Comparison of ENCODE assay signal across 25 cellular contexts in the genomic region with DNA sequence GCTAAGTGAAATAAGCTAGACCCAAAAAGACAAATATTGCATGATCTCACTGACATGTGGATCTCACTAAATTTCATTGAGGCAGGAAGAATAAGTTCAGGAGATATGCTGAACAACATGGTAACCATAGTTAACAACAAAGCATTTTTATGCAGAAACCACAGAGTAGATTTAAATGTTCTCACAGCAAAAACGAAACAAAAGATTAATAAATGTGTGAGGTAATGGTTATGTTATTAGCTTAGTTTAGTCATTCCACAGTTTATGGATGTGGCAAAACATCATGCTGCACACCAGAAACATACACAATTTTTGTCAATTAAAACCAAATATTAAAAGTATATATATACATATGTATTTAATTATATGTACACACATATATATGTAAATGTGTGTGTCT.
DNase-seq lines count a peak whose midpoint lies in the region; ATAC-seq, FAIRE-seq and TF ChIP-seq lines count a peak whose summit lies in the region.
"Had no signal": no experiment of that assay in that cellular context is flagged by ENCODE, and none has a peak within 500 bp of the region (broad histone marks: within the 10 kb centered on the region; RNA-seq: fewer than 3 reads in every experiment).

No MANE protein-coding gene starts in this region.

- H2AFZ ChIP-seq in GM12878 (ENCODE audit: control insufficient read depth, low read depth, low read length) (no peak overlapping the region), PC-3 (ENCODE audit: low read length) (no peak overlapping the region)

- H3K4me3 ChIP-seq in GM12878 (no peak overlapping the region), PC-3 (ENCODE audit: low read length) (no peak overlapping the region)
- H3K4me3 ChIP-seq: A549; BLaER1 treated with 17β-estradiol and CSF1 and Interleukin-3, amounts not matched to agents 10 nM and 100 nM had no signal

- H3K9me3 ChIP-seq in GM12878 (replicated peaks; ENCODE audit: control insufficient read depth, insufficient read depth, low read length) = no peaks in the 10 kb centered on the region
- no peaks in the 10 kb centered on the region for H3K9me3 ChIP-seq in PC-3 (ENCODE audit: low read length)
- H3K9me3 ChIP-seq: A549, Caco-2 had no signal

- H3K27ac Mint-ChIP-seq in natural killer cell = peak overlapping the region; percentile 43 to 64
- H3K27ac Mint-ChIP-seq in WTC11 = no peak overlapping the region
- H3K27ac Mint-ChIP-seq: B cell; CD4-positive, alpha-beta T cell; CD8-positive, alpha-beta T cell had no signal

- H3K27me3 Mint-ChIP-seq in natural killer cell (ENCODE audit: low read depth in 2 of 2) (no peaks in the 10 kb centered on the region), WTC11 (ENCODE audit: low read depth) (no peaks in the 10 kb centered on the region)
- H3K27me3 Mint-ChIP-seq: B cell; CD4-positive, alpha-beta T cell had no signal

- no peak for TF ChIP-seq EP300 in GM12878 (IDR thresholded peaks at IDR 0.05; ENCODE audit: borderline replicate concordance in 1 of 2, control insufficient read depth in 1 of 2, low read depth in 2 of 2, low read length in 2 of 2)

- CTCF ChIA-PET in GM12878 (lab: Yijun Ruan, JAX) = no interaction called here
- CTCF ChIA-PET in WTC11 (lab: Charles Lee) = no interaction called here
- CTCF ChIA-PET in PC-3 (lab: Charles Lee) = no interaction called here

- peaks cover 13 to 15% of the 10 kb centered on the region in 2 donors for H3K4me1 Mint-ChIP-seq in natural killer cell
- no peaks in the 10 kb centered on the region for H3K4me1 Mint-ChIP-seq in WTC11

- in situ Hi-C loops in GM12878 (cut with MboI) = no loop called here

- TF ChIP-seq CTCF in D721Med (IDR thresholded peaks at IDR 0.05; ENCODE audit: insufficient read depth, missing control alignments) = no peak
- no peak for TF ChIP-seq CTCF in GM12878 (IDR thresholded peaks at IDR 0.05 in 2 of 3, conservative IDR thresholded peaks at IDR 0.05 in 1 of 3; ENCODE audit: control insufficient read depth in 2 of 3, extremely low read depth in 1 of 3, insufficient read depth in 1 of 3, low read depth in 3 of 3, low read length in 3 of 3)
- TF ChIP-seq CTCF in natural killer cell (IDR thresholded peaks at IDR 0.05) = no peak
- no peak for TF ChIP-seq CTCF in WTC11 (IDR thresholded peaks at IDR 0.05)
- TF ChIP-seq CTCF in PC-3 (conservative IDR thresholded peaks at IDR 0.05; ENCODE audit: low read depth, low read length) = no peak

- H3K79me2 ChIP-seq in GM12878 (ENCODE audit: control insufficient read depth, insufficient read depth, low read length) (no peaks in the 10 kb centered on the region), PC-3 (ENCODE audit: low read length) (no peaks in the 10 kb centered on the region)

- DNase-seq in D721Med (ENCODE audit: insufficient read length, low spot score) (no peak), GM12878 (ENCODE audit: low read depth, low spot score) (no peak), natural killer cell (no peak), NCI-H446 (lab: John Stamatoyannopoulos, UW) (no peak), WTC11 (ENCODE audit: low spot score) (no peak), PC-3 (no peak)
- DNase-seq: AML-193; Caco-2; Calu3; CD4-positive, alpha-beta T cell; CD8-positive, alpha-beta T cell; DMS 273 treated with DMSO at 0.1 percent for 48 hours; DMS153; DMS53; DMS79; DND-41; EL; GDM1 had no signal

- H3K36me3 ChIP-seq in GM12878 (ENCODE audit: control insufficient read depth in 2 of 2, insufficient read depth in 2 of 2, low read length in 1 of 2) (no peaks in the 10 kb centered on the region), PC-3 (ENCODE audit: low read depth, low read length) (no peaks in the 10 kb centered on the region)
- H3K36me3 ChIP-seq: BLaER1 treated with 17β-estradiol and CSF1 and Interleukin-3, amounts not matched to agents 10 nM and 100 nM had no signal

- intact Hi-C loops in GM12878 (cut with micrococcal nuclease; ENCODE audit: unreplicated experiment) (no loop called here), natural killer cell (cut with micrococcal nuclease) (no loop called here), PC-3 (cut with micrococcal nuclease) (no loop called here)

- H3K9me2 ChIP-seq in PC-3 (replicated peaks; ENCODE audit: low read length) = no peaks in the 10 kb centered on the region

- peaks cover 9 to 11% of the 10 kb centered on the region in 2 donors for H3K9me3 Mint-ChIP-seq in natural killer cell
- peaks cover 48% of the 10 kb centered on the region for H3K9me3 Mint-ChIP-seq in WTC11

- H3K4me1 ChIP-seq in GM12878 (ENCODE audit: control insufficient read depth, insufficient read depth, low read length) (no peaks in the 10 kb centered on the region), PC-3 (ENCODE audit: insufficient read depth, low read length) (no peaks in the 10 kb centered on the region)
- H3K4me1 ChIP-seq: A549; BLaER1 treated with 17β-estradiol and CSF1 and Interleukin-3, amounts not matched to agents 10 nM and 100 nM; Caco-2 had no signal

- no peaks in the 10 kb centered on the region for H3F3A ChIP-seq in PC-3 (ENCODE audit: low read length, unreplicated experiment)

- peaks cover 12% of the 10 kb centered on the region for H3K36me3 Mint-ChIP-seq in natural killer cell
- peaks cover 36% of the 10 kb centered on the region for H3K36me3 Mint-ChIP-seq in WTC11
- H3K36me3 Mint-ChIP-seq: CD8-positive, alpha-beta T cell had no signal

- FAIRE-seq in D721Med (lab: Jason Lieb, UNC) (peak; percentile 71), GM12878 (lab: Jason Lieb, UNC) (no peak)
- FAIRE-seq: A549, GM12891, GM19239 had no signal

- H4K20me1 ChIP-seq in GM12878 (ENCODE audit: control insufficient read depth, insufficient read depth) = no peaks in the 10 kb centered on the region
- H4K20me1 ChIP-seq in PC-3 (ENCODE audit: low read length) = no peaks in the 10 kb centered on the region
- H4K20me1 ChIP-seq: BLaER1 treated with 17β-estradiol and CSF1 and Interleukin-3, amounts not matched to agents 10 nM and 100 nM had no signal

- H3K27ac ChIP-seq in GM12878 (ENCODE audit: control insufficient read depth, insufficient read depth) (no peak overlapping the region), PC-3 (ENCODE audit: low read length) (no peak overlapping the region)
- H3K27ac ChIP-seq: 22Rv1; A549; BLaER1 treated with 17β-estradiol and CSF1 and Interleukin-3, amounts not matched to agents 10 nM and 100 nM; C4-2B had no signal

- H3K4me2 ChIP-seq in GM12878 (ENCODE audit: control insufficient read depth, insufficient read depth) (no peak overlapping the region), PC-3 (ENCODE audit: low read length) (no peak overlapping the region)
- H3K4me2 ChIP-seq: A549; BLaER1 treated with 17β-estradiol and CSF1 and Interleukin-3, amounts not matched to agents 10 nM and 100 nM had no signal

- no peak for TF ChIP-seq RAD21 in GM12878 (IDR thresholded peaks at IDR 0.05; ENCODE audit: insufficient read depth, low read depth, low read length)

- peak; percentile 44 for ATAC-seq in GM12878
- peak; percentile 67 to 80 (median 74) for ATAC-seq in natural killer cell
- ATAC-seq in WTC11 = no peak
- no peak for ATAC-seq in PC-3
- ATAC-seq: A549; CD8-positive, alpha-beta T cell had no signal

- no peak for TF ChIP-seq POLR2A in GM12878 (IDR thresholded peaks at IDR 0.05; ENCODE audit: low read depth, low read length)

- H3K9ac ChIP-seq in GM12878 (ENCODE audit: control insufficient read depth, insufficient read depth, low read length) (no peak overlapping the region), PC-3 (ENCODE audit: low read length) (no peak overlapping the region)
- H3K9ac ChIP-seq: BLaER1 treated with 17β-estradiol and CSF1 and Interleukin-3, amounts not matched to agents 10 nM and 100 nM had no signal

- 0% methylated on average over 1 of the region's 1 CpG for WGBS in GM12878 (ENCODE audit: insufficient coverage, insufficient replicate concordance, low lambda C conversion rate, missing lambda C conversion rate)

- no TSS peak for BruUV-seq in GM12878 (replicated peaks; lab: Mats Ljungman, UMichigan)
- BruUV-seq in PC-3 (replicated peaks; lab: Mats Ljungman, UMichigan) = no TSS peak

- H3K4me3 Mint-ChIP-seq in natural killer cell (no peak overlapping the region), WTC11 (no peak overlapping the region)
- H3K4me3 Mint-ChIP-seq: B cell; CD4-positive, alpha-beta T cell; CD8-positive, alpha-beta T cell had no signal

- H3K27me3 ChIP-seq in GM12878 (replicated peaks in 1 of 2; ENCODE audit: control insufficient read depth in 2 of 2, insufficient read depth in 2 of 2, low read length in 1 of 2) (no peaks in the 10 kb centered on the region), PC-3 (ENCODE audit: low read length) (no peaks in the 10 kb centered on the region)
- H3K27me3 ChIP-seq: BLaER1 treated with 17β-estradiol and CSF1 and Interleukin-3, amounts not matched to agents 10 nM and 100 nM had no signal

- POLR2A ChIA-PET in GM12878 (lab: Charles Lee) = no interaction called here
- POLR2A ChIA-PET in WTC11 (lab: Charles Lee) = no interaction called here
- POLR2A ChIA-PET in PC-3 (lab: Charles Lee; ENCODE audit: unreplicated experiment) = no interaction called here

- SMC1A ChIA-PET in GM12878 (lab: Charles Lee; ENCODE audit: uncharacterized antibody, unreplicated experiment) = interaction anchor here (0.8 kb wide), 1 partner anchor 30 kb away, joined by 3 read pairs; no protein-coding TSS in a partner anchor

- RAD21 ChIA-PET in GM12878 (lab: Charles Lee; ENCODE audit: unreplicated experiment) = no interaction called here

TF ChIP-seq in GM12878, 131 proteins besides CTCF, POLR2A, EP300 and RAD21 (continues in another document):
- TF ChIP-seq NFIC (IDR thresholded peaks at IDR 0.05; ENCODE audit: low read depth, low read length) (no peak), RUNX3 (IDR thresholded peaks at IDR 0.05; ENCODE audit: low read length) (peak; percentile 39; the same call in 1 of the 2 replicates), JUNB (IDR thresholded peaks at IDR 0.05) (peak; percentile 54), MXI1 (IDR thresholded peaks at IDR 0.05; ENCODE audit: low read depth, low read length) (no peak)
- TF ChIP-seq, protein P1, sequence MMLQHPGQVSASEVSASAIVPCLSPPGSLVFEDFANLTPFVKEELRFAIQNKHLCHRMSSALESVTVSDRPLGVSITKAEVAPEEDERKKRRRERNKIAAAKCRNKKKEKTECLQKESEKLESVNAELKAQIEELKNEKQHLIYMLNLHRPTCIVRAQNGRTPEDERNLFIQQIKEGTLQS (IDR thresholded peaks at IDR 0.05; ENCODE audit: borderline replicate concordance, extremely low read depth, low read depth, low read length) = no peak

TF ChIP-seq in WTC11, 78 proteins besides CTCF, POLR2A, EP300 and RAD21 (continues in another document):
- TF ChIP-seq FOXJ3 (CRISPR knock-in tag; IDR thresholded peaks at IDR 0.05; ENCODE audit: borderline replicate concordance) (no peak), KAT7 (CRISPR knock-in tag; IDR thresholded peaks at IDR 0.05; ENCODE audit: borderline replicate concordance) (no peak)

Comparison
In these comparisons a context has a peak if more than half of its experiments do, and no peak if none do; other contexts are left out.
1. ATAC-seq: peak in GM12878 (single experiment) and natural killer cell (3 of 3); none in WTC11 (single experiment) and PC-3 (single experiment).